In the genomic region with DNA sequence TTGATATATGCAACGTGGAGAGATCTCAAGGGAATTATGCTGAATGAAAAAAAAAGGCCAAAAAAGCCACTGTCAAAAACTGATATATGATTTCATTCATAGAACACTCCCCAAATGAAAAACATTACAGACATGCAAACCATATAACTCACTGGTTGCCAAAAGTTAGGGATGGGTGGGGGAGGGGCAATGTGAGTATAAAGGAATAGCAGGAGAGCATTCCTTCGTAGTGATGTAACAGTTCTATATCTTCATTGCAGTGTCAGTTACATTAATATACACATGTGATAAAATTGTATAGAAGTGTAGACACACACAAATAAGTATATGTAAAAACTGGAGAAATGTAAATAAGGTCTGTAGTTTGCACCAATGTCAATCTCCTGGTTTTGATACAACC, we compare ENCODE assay signal across 31 cellular contexts. TPM values are rescaled to one million over a fixed set of nuclear protein-coding genes. Genes with fewer than 3 reads are reported as not detected.
DNase-seq lines count a peak whose midpoint lies in the region; ATAC-seq, FAIRE-seq and TF ChIP-seq lines count a peak whose summit lies in the region.
"Had no signal": no experiment of that assay in that cellular context is flagged by ENCODE, and none has a peak within 500 bp of the region (broad histone marks: within the 10 kb centered on the region; RNA-seq: fewer than 3 reads in every experiment).

No MANE protein-coding gene starts in this region.

- POLR2A ChIA-PET in A549 (lab: Yijun Ruan, JAX): no interaction called here

- peak overlapping the region; percentile 25; the same call in 2 of the 3 replicates for H3K4me2 ChIP-seq in A549
- H3K4me2 ChIP-seq: PC-9 had no signal

- peaks cover 5% of the 10 kb centered on the region; the same call in 2 of the 3 replicates for H3K9me3 ChIP-seq in A549
- no peaks in the 10 kb centered on the region for H3K9me3 ChIP-seq in endodermal cell (ENCODE audit: control insufficient read depth, low read length)
- H3K9me3 ChIP-seq: body of pancreas, prostate gland, sigmoid colon, thyroid gland had no signal

- TF ChIP-seq EP300 in A549 (IDR thresholded peaks at IDR 0.05): no peak

- H3K4me1 ChIP-seq in A549: peaks cover 37% of the 10 kb centered on the region
- H3K4me1 ChIP-seq in endodermal cell (ENCODE audit: control insufficient read depth, insufficient read depth, low read length): no peaks in the 10 kb centered on the region
- H3K4me1 ChIP-seq: prostate gland had no signal

- WGBS in A549 (ENCODE audit: missing lambda C conversion rate): 96% methylated on average over 2 of the region's 2 CpGs
- WGBS in endodermal cell (ENCODE audit: insufficient coverage in 1 of 2, insufficient read length in 1 of 2), 2 experiments: 86 to 100% methylated on average over 1 of the region's 2 CpGs

- no peak overlapping the region for H3K4me3 Mint-ChIP-seq in endodermal cell
- H3K4me3 Mint-ChIP-seq: activated T-cell treated with anti-CD3 and anti-CD28 coated beads, Interleukin-2, amount 50 U/mL, for 72 hours; B cell; CD4-positive, alpha-beta memory T cell had no signal

- H3K27ac ChIP-seq in A549: 0 out of 6 replicates have a peak overlapping the region, but pooled peaks of 1 of the 2 experiments have one; percentile 21
- H3K27ac ChIP-seq in endodermal cell (ENCODE audit: low read depth, low read length): no peak overlapping the region
- H3K27ac ChIP-seq: body of pancreas, KMS-11, left ventricle myocardium inferior, PC-9, prostate gland, sigmoid colon, thyroid gland had no signal

- no peaks in the 10 kb centered on the region for H3K9me3 Mint-ChIP-seq in endodermal cell

- no peak overlapping the region for H3K27ac Mint-ChIP-seq in endodermal cell
- H3K27ac Mint-ChIP-seq: activated T-cell treated with anti-CD3 and anti-CD28 coated beads, Interleukin-2, amount 50 U/mL, for 72 hours; B cell; CD4-positive, alpha-beta memory T cell had no signal

- H3K9ac ChIP-seq in endodermal cell (ENCODE audit: extremely low read depth, low read length, poor library complexity, severe bottlenecking): no peak overlapping the region
- H3K9ac ChIP-seq: KMS-11 had no signal

- ATAC-seq in A549: no peak
- ATAC-seq: activated CD4-positive, CD25-positive, alpha-beta regulatory T cell treated with anti-CD3 and anti-CD28 coated beads, Interleukin-2, amount 50 U/mL, for 24 hours; activated T-cell treated with anti-CD3 and anti-CD28 coated beads, Interleukin-2, amount 50 U/mL, for 72 hours; body of pancreas; Right ventricle myocardium inferior had no signal

- no peak overlapping the region for H3K4me3 ChIP-seq in A549
- no peak overlapping the region for H3K4me3 ChIP-seq in endodermal cell (ENCODE audit: low read length)
- H3K4me3 ChIP-seq: body of pancreas, left ventricle myocardium inferior, PC-9, prostate gland, sigmoid colon, thyroid gland had no signal

- no peaks in the 10 kb centered on the region for H3K4me1 Mint-ChIP-seq in endodermal cell
- H3K4me1 Mint-ChIP-seq: B cell had no signal

- no peaks in the 10 kb centered on the region for H3K27me3 ChIP-seq in endodermal cell (ENCODE audit: control insufficient read depth, insufficient read depth, low read length, poor library complexity, severe bottlenecking)
- H3K27me3 ChIP-seq: body of pancreas, sigmoid colon, thyroid gland had no signal

- no peak for TF ChIP-seq RAD21 in A549 (conservative IDR thresholded peaks at IDR 0.05 in 1 of 2, IDR thresholded peaks at IDR 0.05 in 1 of 2)

- DNase-seq in A549 (ENCODE audit: low read depth in 1 of 2, low spot score in 1 of 2) (no peak), H54 (ENCODE audit: insufficient read length, low spot score) (no peak), amniotic epithelial cell (ENCODE audit: low read depth) (peak; percentile 65), hepatic stellate cell (ENCODE audit: low spot score) (peak; percentile 21), endodermal cell (no peak), NOMO-1 treated with dmso at 0.1 percent for 144 hours (lab: John Stamatoyannopoulos, UW; ENCODE audit: unreplicated experiment) (no peak), activated gamma-delta T cell treated with Interleukin-2 at 50 U/mL for 16 hours (no peak), DMS53 (lab: John Stamatoyannopoulos, UW) (no peak)
- DNase-seq: activated CD4-positive, alpha-beta T cell treated with anti-CD3 and anti-CD28 coated beads, Interleukin-2, amount 50 U/mL, for 48 hours; activated naive CD4-positive, alpha-beta T cell; activated T-cell treated with anti-CD3 and anti-CD28 coated beads, Interleukin-2, amount 50 U/mL, for 72 hours; body of pancreas; CD4-positive, alpha-beta memory T cell; cerebellar nuclear complex; left ventricle myocardium inferior; NCI-H1930; NCI-H2171 treated with DMSO at 0.1 percent for 48 hours; NCI-H524; PC-9; sigmoid colon; stimulated activated CD4-positive, alpha-beta T cell treated with anti-CD3 and anti-CD28 coated beads, Interleukin-4, amount 100 ng/mL, for 24 hours; thyroid gland had no signal

- no peaks in the 10 kb centered on the region for H3K36me3 ChIP-seq in endodermal cell (ENCODE audit: control insufficient read depth, insufficient read depth, low read length)
- H3K36me3 ChIP-seq: prostate gland, thyroid gland had no signal

- no peaks in the 10 kb centered on the region for H3K27me3 Mint-ChIP-seq in endodermal cell (ENCODE audit: insufficient read depth)
- H3K27me3 Mint-ChIP-seq: B cell; CD4-positive, alpha-beta memory T cell had no signal

- peak; percentile 65 for FAIRE-seq in A549 (lab: Jason Lieb, UNC)
- FAIRE-seq in H54 (lab: Jason Lieb, UNC): peak; percentile 62
- FAIRE-seq: A204.1, D721Med, GM12892, keratinocyte had no signal

- CTCF ChIA-PET in A549 (lab: Yijun Ruan, JAX): no interaction called here

- TF ChIP-seq CTCF in A549 (IDR thresholded peaks at IDR 0.05): no peak
- no peak for TF ChIP-seq CTCF in endodermal cell (conservative IDR thresholded peaks at IDR 0.05)

- peaks cover 3% of the 10 kb centered on the region for H3K36me3 Mint-ChIP-seq in endodermal cell (ENCODE audit: low read depth)

- TF ChIP-seq POLR2A in A549 (IDR thresholded peaks at IDR 0.05; ENCODE audit: low read length) (no peak), H54 (IDR thresholded peaks at IDR 0.05; ENCODE audit: low read depth, low read length) (no peak)

TF ChIP-seq in A549, 52 proteins besides CTCF, POLR2A, EP300 and RAD21:
- no peak for TF ChIP-seq BHLHE40 (IDR thresholded peaks at IDR 0.05; ENCODE audit: low read depth, low read length)
- no peak for TF ChIP-seq ZSCAN20 (CRISPR knock-in tag; IDR thresholded peaks at IDR 0.05)
- TF ChIP-seq, protein P1, sequence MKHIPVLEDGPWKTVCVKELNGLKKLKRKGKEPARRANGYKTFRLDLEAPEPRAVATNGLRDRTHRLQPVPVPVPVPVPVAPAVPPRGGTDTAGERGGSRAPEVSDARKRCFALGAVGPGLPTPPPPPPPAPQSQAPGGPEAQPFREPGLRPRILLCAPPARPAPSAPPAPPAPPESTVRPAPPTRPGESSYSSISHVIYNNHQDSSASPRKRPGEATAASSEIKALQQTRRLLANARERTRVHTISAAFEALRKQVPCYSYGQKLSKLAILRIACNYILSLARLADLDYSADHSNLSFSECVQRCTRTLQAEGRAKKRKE (CRISPR knock-in tag; IDR thresholded peaks at IDR 0.05; ENCODE audit: low read depth): no peak
- TF ChIP-seq TP53 (CRISPR knock-in tag; IDR thresholded peaks at IDR 0.05): no peak
- TF ChIP-seq RARB (CRISPR knock-in tag; IDR thresholded peaks at IDR 0.05): no peak
- no peak for TF ChIP-seq HOXB13 (CRISPR knock-in tag; IDR thresholded peaks at IDR 0.05; ENCODE audit: low read depth)

RNA-seq across cellular contexts. Expression of gene GBE1, which starts 12.2 kb away (rescaled TPM):
- polyA plus RNA-seq in A549 (2011; rRNA removed) (47.1 and 55.0 TPM in 2 replicates), A549 (2017; fragmentation: RNase III; extraction: RNeasy Plus Mini Kit Qiagen cat#74134 plus additional on column Dnase treatment) (36.3 to 39.5 TPM (median 38.1 TPM) in 3 replicates)
- 9.3 and 10.3 TPM in 2 replicates for polyA plus RNA-seq in A549 (2012; cell fraction: cytosol; rRNA removed)
- polyA plus RNA-seq in A549 (2012; cell fraction: nucleus; rRNA removed): 6.6 and 7.7 TPM in 2 replicates
- 26.3 and 26.8 TPM in 2 replicates for polyA minus RNA-seq in A549 (2011; rRNA and poly(A)+ RNA removed)
- 10 to 100 TPM in 1 of 2 donors, 1 to 10 TPM in 1; 8.4 to 12.3 TPM for total RNA-seq in endodermal cell
- polyA plus RNA-seq in endodermal cell (2013, experiment 1 of 2): 14.2 TPM
- polyA plus RNA-seq in endodermal cell (2013, experiment 2 of 2): 12.1 TPM

Comparison
In these comparisons a context has a peak if more than half of its experiments do, and no peak if none do; other contexts are left out.
1. DNase-seq: peak in amniotic epithelial cell (single experiment) and hepatic stellate cell (single experiment); none in A549 (0 of 2), H54 (single experiment), endodermal cell (single experiment), NOMO-1 treated with dmso at 0.1 percent for 144 hours (single experiment), activated gamma-delta T cell treated with Interleukin-2 at 50 U/mL for 16 hours (single experiment) and DMS53 (single experiment).